Comparison of ENCODE assay signal across 15 cellular contexts in the genomic region with DNA sequence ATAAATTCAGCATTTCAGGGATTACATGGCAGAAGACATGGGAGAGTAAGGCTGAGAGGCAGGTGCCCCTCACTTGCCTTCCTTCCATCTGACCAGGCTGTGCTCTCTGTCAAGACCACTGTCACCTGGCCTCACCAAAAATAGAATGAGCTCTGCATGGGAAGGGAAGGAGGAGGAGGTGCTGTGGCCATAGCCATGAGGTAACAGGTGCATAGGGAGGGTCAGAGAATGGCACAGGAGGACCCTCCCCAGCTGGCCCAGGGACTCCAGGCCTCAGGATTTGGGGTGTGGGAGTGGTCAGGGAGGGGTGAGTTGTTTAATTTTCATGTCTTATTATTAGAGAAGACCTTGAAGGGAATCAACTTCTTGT.
"Had no signal": no experiment of that assay in that cellular context is flagged by ENCODE, and none has a peak within 500 bp of the region (broad histone marks: within the 10 kb centered on the region; RNA-seq: fewer than 3 reads in every experiment).

No MANE protein-coding gene starts in this region.

- H3K27ac Mint-ChIP-seq: activated naive CD4-positive, alpha-beta T cell treated with anti-CD3 and anti-CD28 coated beads, Interleukin-2, amount 50 U/mL, for 24 hours; effector memory CD8-positive, alpha-beta T cell had no signal

- H3K27ac ChIP-seq: body of pancreas, epithelial cell of prostate, pancreas, testis had no signal

- ATAC-seq: body of pancreas; effector memory CD8-positive, alpha-beta T cell; stimulated activated naive CD8-positive, alpha-beta T cell treated with anti-CD3 and anti-CD28 coated beads, Interleukin-15, amount 100 ng/mL, for 72 hours had no signal

- DNase-seq: activated CD4-positive, CD25-positive, alpha-beta regulatory T cell; activated T-cell treated with anti-CD3 and anti-CD28 coated beads, Interleukin-2, amount 50 U/mL, for 1 hour; amniotic stem cell; effector memory CD8-positive, alpha-beta T cell; hippocampal formation; pancreas; retina; stimulated activated CD4-positive, alpha-beta T cell treated with anti-CD3 and anti-CD28 coated beads, Interleukin-4, amount 100 ng/mL, for 24 hours; stimulated activated naive CD8-positive, alpha-beta T cell treated with anti-CD3 and anti-CD28 coated beads, Interleukin-15, amount 100 ng/mL, for 72 hours; testis had no signal

- H3K9me3 Mint-ChIP-seq: activated naive CD4-positive, alpha-beta T cell treated with anti-CD3 and anti-CD28 coated beads, Interleukin-2, amount 50 U/mL, for 24 hours; central memory CD8-positive, alpha-beta T cell; effector memory CD8-positive, alpha-beta T cell; neural crest cell; stimulated activated naive CD8-positive, alpha-beta T cell treated with anti-CD3 and anti-CD28 coated beads, Interleukin-15, amount 100 ng/mL, for 72 hours had no signal

- H3K4me1 Mint-ChIP-seq: activated naive CD4-positive, alpha-beta T cell treated with anti-CD3 and anti-CD28 coated beads, Interleukin-2, amount 50 U/mL, for 24 hours; central memory CD8-positive, alpha-beta T cell; neural crest cell; stimulated activated naive CD8-positive, alpha-beta T cell treated with anti-CD3 and anti-CD28 coated beads, Interleukin-15, amount 100 ng/mL, for 72 hours had no signal

- H3K9me3 ChIP-seq: body of pancreas, pancreas, testis had no signal

- H3K36me3 ChIP-seq: pancreas had no signal

- H3K4me3 ChIP-seq: body of pancreas, pancreas, testis had no signal

- H3K36me3 Mint-ChIP-seq: activated naive CD4-positive, alpha-beta T cell treated with anti-CD3 and anti-CD28 coated beads, Interleukin-2, amount 50 U/mL, for 24 hours had no signal

- H3K4me1 ChIP-seq: pancreas, testis had no signal

- H3K27me3 ChIP-seq: body of pancreas, pancreas, testis had no signal

- H3K4me3 Mint-ChIP-seq: activated naive CD4-positive, alpha-beta T cell treated with anti-CD3 and anti-CD28 coated beads, Interleukin-2, amount 50 U/mL, for 24 hours; central memory CD8-positive, alpha-beta T cell; effector memory CD8-positive, alpha-beta T cell; neural crest cell; stimulated activated naive CD8-positive, alpha-beta T cell treated with anti-CD3 and anti-CD28 coated beads, Interleukin-15, amount 100 ng/mL, for 72 hours had no signal
